In genomic region chr3:125118600-125118999, GRCh38 we compare ENCODE assay signal across 17 cellular contexts.
DNase-seq lines count a peak whose midpoint lies in the region; ATAC-seq and TF ChIP-seq lines count a peak whose summit lies in the region.
"Had no signal": no experiment of that assay in that cellular context is flagged by ENCODE, and none has a peak within 500 bp of the region (broad histone marks: within the 10 kb centered on the region; RNA-seq: fewer than 3 reads in every experiment).

No MANE protein-coding gene starts in this region.

- peaks cover 19% of the 10 kb centered on the region for H3K79me2 ChIP-seq in Karpas-422 (ENCODE audit: low read length)

- CTCF ChIA-PET in activated CD8-positive, alpha-beta T cell treated with anti-CD3 and anti-CD28 coated beads, Interleukin-2, amount 10 ng/mL, durations not matched to agents 7 days and 5 days (lab: Charles Lee): interaction anchor here (1.4 to 2.4 kb wide), 2 partner anchors 8 to 66 kb away, joined by 5 to 9 read pairs; no protein-coding TSS in a partner anchor

- no peaks in the 10 kb centered on the region for H4K20me1 ChIP-seq in Karpas-422 (ENCODE audit: insufficient read depth, low read depth, low read length)

- POLR2A ChIA-PET in activated CD8-positive, alpha-beta T cell treated with anti-CD3 and anti-CD28 coated beads, Interleukin-2, amount 10 ng/mL, durations not matched to agents 7 days and 5 days (lab: Charles Lee): interaction anchor here (0.7 to 1.5 kb wide), 2 partner anchors 9 to 18 kb away, joined by 3 to 5 read pairs; no protein-coding TSS in a partner anchor

- intact Hi-C loops in spleen (cut with DNase I; ENCODE audit: low total_unique reads): loop anchor here (10.0 kb wide), 1 partner anchor 64 kb away; the partner anchor contains the start of gene HEG1

- H3K27ac Mint-ChIP-seq in activated CD8-positive, alpha-beta T cell treated with anti-CD3 and anti-CD28 coated beads, Interleukin-2, amount 10 ng/mL, durations not matched to agents 7 days and 5 days: no peak overlapping the region
- peak overlapping the region; percentile 89 to 99 (median 95) for H3K27ac Mint-ChIP-seq in immature natural killer cell

- H3K27me3 ChIP-seq in Karpas-422 (ENCODE audit: low read length) (no peaks in the 10 kb centered on the region), spleen (replicated peaks in 1 of 7) (no peaks in the 10 kb centered on the region), WERI-Rb-1 (ENCODE audit: insufficient read depth, low read depth, severe bottlenecking) (no peaks in the 10 kb centered on the region)
- H3K27me3 ChIP-seq: BE2C, SJSA1 had no signal

- H3K4me3 ChIP-seq in Karpas-422 (ENCODE audit: low read length) (no peak overlapping the region), spleen (no peak overlapping the region), WERI-Rb-1 (ENCODE audit: low read depth, low read length) (no peak overlapping the region)
- H3K4me3 ChIP-seq: SJSA1 had no signal

- no peaks in the 10 kb centered on the region for H3K9me3 Mint-ChIP-seq in activated CD8-positive, alpha-beta T cell treated with anti-CD3 and anti-CD28 coated beads, Interleukin-2, amount 10 ng/mL, durations not matched to agents 7 days and 5 days (ENCODE audit: insufficient read depth)
- H3K9me3 Mint-ChIP-seq in immature natural killer cell: no peaks in the 10 kb centered on the region
- H3K9me3 Mint-ChIP-seq: CD4-positive, alpha-beta T cell had no signal

- peak overlapping the region; percentile 80 for H3K4me2 ChIP-seq in Karpas-422 (ENCODE audit: low read depth, low read length, poor library complexity, severe bottlenecking)

- peaks cover 3% of the 10 kb centered on the region for H3K36me3 Mint-ChIP-seq in activated CD8-positive, alpha-beta T cell treated with anti-CD3 and anti-CD28 coated beads, Interleukin-2, amount 10 ng/mL, durations not matched to agents 7 days and 5 days (ENCODE audit: low read depth)
- H3K36me3 Mint-ChIP-seq in immature natural killer cell: no peaks in the 10 kb centered on the region

- H3K36me3 ChIP-seq in Karpas-422 (ENCODE audit: insufficient read depth, low read length) (no peaks in the 10 kb centered on the region), spleen (no peaks in the 10 kb centered on the region), WERI-Rb-1 (no peaks in the 10 kb centered on the region)
- H3K36me3 ChIP-seq: BE2C, SJSA1 had no signal

- H3K27me3 Mint-ChIP-seq in activated CD8-positive, alpha-beta T cell treated with anti-CD3 and anti-CD28 coated beads, Interleukin-2, amount 10 ng/mL, durations not matched to agents 7 days and 5 days (ENCODE audit: low read depth): no peaks in the 10 kb centered on the region
- peaks cover 0 to 6% (median 3%) of the 10 kb centered on the region in 3 donors for H3K27me3 Mint-ChIP-seq in immature natural killer cell (ENCODE audit: low read depth in 3 of 3)

- TF ChIP-seq CTCF in spleen (IDR thresholded peaks at IDR 0.05 in 8 of 11, conservative IDR thresholded peaks at IDR 0.05 in 3 of 11) (no peak), WERI-Rb-1 (IDR thresholded peaks at IDR 0.05; ENCODE audit: low read depth, low read length) (no peak)

- H3K4me1 Mint-ChIP-seq in activated CD8-positive, alpha-beta T cell treated with anti-CD3 and anti-CD28 coated beads, Interleukin-2, amount 10 ng/mL, durations not matched to agents 7 days and 5 days (ENCODE audit: low read depth): peaks cover 72% of the 10 kb centered on the region
- H3K4me1 Mint-ChIP-seq in immature natural killer cell: peaks cover 83 to 88% of the 10 kb centered on the region in 2 donors

- H2AFZ ChIP-seq in Karpas-422 (ENCODE audit: low read length): no peak overlapping the region

- H3K9me3 ChIP-seq in Karpas-422 (ENCODE audit: low read length): no peaks in the 10 kb centered on the region
- peaks cover 0 to under 1% (median 0%) of the 10 kb centered on the region in 8 donors for H3K9me3 ChIP-seq in spleen
- H3K9me3 ChIP-seq in WERI-Rb-1 (ENCODE audit: severe bottlenecking): no peaks in the 10 kb centered on the region
- H3K9me3 ChIP-seq: BE2C, SJSA1 had no signal

- peaks cover 95% of the 10 kb centered on the region for H3K4me1 ChIP-seq in Karpas-422 (ENCODE audit: low read length)
- peaks cover 40 to 78% (median 66%) of the 10 kb centered on the region in 6 donors for H3K4me1 ChIP-seq in spleen

- no peak overlapping the region for H3K4me3 Mint-ChIP-seq in activated CD8-positive, alpha-beta T cell treated with anti-CD3 and anti-CD28 coated beads, Interleukin-2, amount 10 ng/mL, durations not matched to agents 7 days and 5 days
- peak overlapping the region; percentile 65 to 77 (median 71) for H3K4me3 Mint-ChIP-seq in immature natural killer cell
- H3K4me3 Mint-ChIP-seq: CD4-positive, alpha-beta T cell had no signal

- TF ChIP-seq POLR2A in spleen (IDR thresholded peaks at IDR 0.05): no peak

- no peaks in the 10 kb centered on the region for H3K9me2 ChIP-seq in Karpas-422 (replicated peaks; ENCODE audit: insufficient read depth, low read length)

- H3K9ac ChIP-seq in Karpas-422 (ENCODE audit: low read length): no peak overlapping the region

- no peak for ATAC-seq in activated CD8-positive, alpha-beta T cell treated with anti-CD3 and anti-CD28 coated beads, Interleukin-2, amount 10 ng/mL, durations not matched to agents 7 days and 5 days
- ATAC-seq: HCT116 had no signal

- H3K27ac ChIP-seq in Karpas-422 (ENCODE audit: low read length) (peak overlapping the region; percentile 96), spleen (peak overlapping the region in 7 of 8 donors; percentile 8 to 79 (median 51)), WERI-Rb-1 (no peak overlapping the region)
- H3K27ac ChIP-seq: HL-60, SJSA1 had no signal

- DNase-seq in Karpas-422 (no peak), immature natural killer cell (no peak), spleen (no peak), WERI-Rb-1 (no peak), DMS153 (lab: John Stamatoyannopoulos, UW) (no peak), T-helper 1 cell (no peak)
- peak; percentile 7 for DNase-seq in activated CD8-positive, alpha-beta T cell treated with anti-CD3 and anti-CD28 coated beads, Interleukin-2, amount 10 ng/mL, durations not matched to agents 7 days and 5 days
- DNase-seq: BE2C; CD4-positive, alpha-beta T cell; DMS79 treated with DMSO at 0.1 percent for 48 hours; NCI-H1417; NCI-H187 treated with DMSO at 0.1 percent for 48 hours; NCI-H446; NCI-H69 had no signal

- 81 to 96% (median 87%) methylated on average over 8 of the region's 8 CpGs for WGBS in spleen, 5 donors
